In the genomic region with DNA sequence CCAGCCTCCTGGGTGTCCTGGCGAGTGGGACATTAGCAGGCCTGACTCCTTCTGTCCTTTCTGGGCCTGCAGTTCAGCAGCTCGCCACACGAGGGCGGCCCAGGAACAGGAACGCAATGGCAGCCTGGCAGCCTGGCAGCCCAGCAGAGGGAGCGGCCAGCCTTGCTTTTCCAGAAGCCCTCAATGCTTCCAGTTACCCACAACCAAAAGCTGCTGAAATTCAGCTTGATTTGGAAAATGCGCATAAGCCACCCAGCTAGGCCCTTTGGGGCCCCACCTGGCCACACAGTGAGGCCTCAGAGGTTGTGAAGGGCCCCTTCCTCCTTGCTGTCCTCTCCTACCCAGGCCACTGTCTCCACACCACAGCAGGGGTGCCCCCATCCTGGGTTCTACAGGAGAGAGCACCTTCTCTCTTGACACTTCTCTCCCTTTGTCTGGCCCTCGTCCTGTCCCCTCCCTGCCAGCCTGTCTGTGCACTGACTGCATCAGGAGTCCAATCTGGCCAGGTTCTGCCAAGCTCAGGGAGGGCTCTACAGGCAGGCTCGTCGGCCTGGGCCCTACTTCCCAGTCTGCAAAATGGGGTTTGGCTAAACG, we compare ENCODE assay signal across 8 cellular contexts.
DNase-seq lines count a peak whose midpoint lies in the region; ATAC-seq and TF ChIP-seq lines count a peak whose summit lies in the region.

No MANE protein-coding gene starts in this region.

- DNase-seq in C1 segment of cervical spinal cord (lab: John Stamatoyannopoulos, UW), result peak; percentile 18 to 91 (median 83)
- peak; percentile 48 for DNase-seq in NCI-H226
- peak; percentile 74 to 87 for DNase-seq in activated CD4-positive, alpha-beta T cell treated with anti-CD3 and anti-CD28 coated beads for 4 hours
- DNase-seq in chondrocyte (ENCODE audit: low spot score), result no peak
- DNase-seq in left kidney (ENCODE audit: low read depth, low spot score), result peak; percentile 94
- DNase-seq in stimulated activated CD4-positive, alpha-beta T cell treated with anti-CD3 and anti-CD28 coated beads, Interleukin-2, amount 100 ng/mL, for 4 hours (ENCODE audit: low read depth), result peak; percentile 72

- H3K4me1 Mint-ChIP-seq in chondrocyte (ENCODE audit: low read depth), result no peaks in the 10 kb centered on the region

- H3K36me3 Mint-ChIP-seq in chondrocyte (ENCODE audit: low read depth), result no peaks in the 10 kb centered on the region

- ATAC-seq in GM21619 (IDR thresholded peaks at IDR 0.05; ENCODE audit: unreplicated experiment) (peak; percentile 54), GM21717 (IDR thresholded peaks at IDR 0.05; ENCODE audit: unreplicated experiment) (no peak)

- peak; percentile 99 for TF ChIP-seq CTCF in chondrocyte (IDR thresholded peaks at IDR 0.05)

- no peak overlapping the region for H3K4me3 Mint-ChIP-seq in chondrocyte (ENCODE audit: unreplicated experiment)

- H3K9me3 Mint-ChIP-seq in chondrocyte (ENCODE audit: low read depth), result no peaks in the 10 kb centered on the region

- H3K27ac Mint-ChIP-seq in chondrocyte (ENCODE audit: unreplicated experiment), result no peak overlapping the region

- H3K27me3 Mint-ChIP-seq in chondrocyte (ENCODE audit: low read depth), result peaks cover 6% of the 10 kb centered on the region
